In genomic region chr10:31739146-31739545, GRCh38 we compare ENCODE assay signal across 19 cellular contexts.
A peak's percentile ranks its signal among the peaks of the same experiment; 100 is the strongest.
DNase-seq lines count a peak whose midpoint lies in the region; ATAC-seq and TF ChIP-seq lines count a peak whose summit lies in the region.
"Had no signal": no experiment of that assay in that cellular context is flagged by ENCODE, and none has a peak within 500 bp of the region (broad histone marks: within the 10 kb centered on the region; RNA-seq: fewer than 3 reads in every experiment).

No MANE protein-coding gene starts in this region.

- POLR2A ChIA-PET in HCT116 (lab: Charles Lee): interaction anchor here (0.6 kb wide), 1 partner anchor 15 kb away, joined by 4 read pairs; no protein-coding TSS in a partner anchor

- DNase-seq in AG10803 (ENCODE audit: low read depth) (peak; percentile 49), HCT116 (ENCODE audit: low read depth, low spot score) (no peak), chondrocyte (ENCODE audit: low spot score) (no peak), osteocyte (ENCODE audit: extremely low spot score, unreplicated experiment) (no peak), NCI-H2081 (lab: John Stamatoyannopoulos, UW) (no peak)
- no peak for DNase-seq in activated naive CD8-positive, alpha-beta T cell treated with anti-CD3 and anti-CD28 coated beads for 36 hours
- DNase-seq: AML-193, DMS79 treated with DMSO at 0.1 percent for 48 hours, H9, KBM-7, NCI-H1417, NCI-H187, NCI-H524, NCI-H82, OCI-M1, SIG-M5 had no signal

- H3K9ac ChIP-seq in HCT116 (ENCODE audit: low read length): no peak overlapping the region

- CTCF ChIA-PET in HCT116 (lab: Charles Lee): no interaction called here

- RAD21 ChIA-PET in HCT116 (lab: Charles Lee; ENCODE audit: low non-redundant PET in 1 of 2, low total read pairs in 2 of 2, uncharacterized antibody in 2 of 2, unreplicated experiment in 2 of 2): no interaction called here

- TF ChIP-seq POLR2A in HCT116 (IDR thresholded peaks at IDR 0.05; ENCODE audit: borderline replicate concordance, extremely low read depth, insufficient read depth, insufficient read length): no peak

- H3K9me2 ChIP-seq in HCT116 (ENCODE audit: insufficient read depth): no peaks in the 10 kb centered on the region

- H3K4me3 ChIP-seq in AG10803 (ENCODE audit: low read length) (no peak overlapping the region), HCT116 (replicated peaks in 1 of 2; ENCODE audit: low read depth in 1 of 2, low read length in 2 of 2) (no peak overlapping the region)

- ATAC-seq in HCT116 (no peak), GM21390 (IDR thresholded peaks at IDR 0.05; ENCODE audit: unreplicated experiment) (no peak)
- ATAC-seq in stimulated activated memory B cell treated with anti-CD40 and anti-IgM and Interleukin-4, amounts not matched to agents 10 μg/mL and 1 μg/mL and 100 μg/mL, for 72 hours: no peak

- no peak overlapping the region for H3K27ac ChIP-seq in HCT116 (ENCODE audit: low read depth, low read length)
- H3K27ac ChIP-seq: C4-2B had no signal

- peaks cover 3 to 17% of the 10 kb centered on the region in 2 experiments; a peak in 3 of 4 replicates for H3K4me1 ChIP-seq in HCT116 (ENCODE audit: control insufficient read depth in 1 of 2, insufficient read depth in 2 of 2, low read length in 2 of 2)

- H3K27ac Mint-ChIP-seq in chondrocyte (ENCODE audit: unreplicated experiment) (peak overlapping the region; percentile 34), osteocyte (ENCODE audit: unreplicated experiment) (peak overlapping the region; percentile 65)
- H3K27ac Mint-ChIP-seq in activated naive CD8-positive, alpha-beta T cell treated with anti-CD3 and anti-CD28 coated beads for 36 hours: no peak overlapping the region
- H3K27ac Mint-ChIP-seq in stimulated activated memory B cell treated with anti-CD40 and anti-IgM and Interleukin-4, amounts not matched to agents 10 μg/mL and 1 μg/mL and 100 μg/mL, for 72 hours: no peak overlapping the region
- H3K27ac Mint-ChIP-seq: H9 had no signal

- intact Hi-C loops in HCT116 (cut with micrococcal nuclease): no loop called here

- H3K4me3 Mint-ChIP-seq in chondrocyte (ENCODE audit: unreplicated experiment) (no peak overlapping the region), osteocyte (ENCODE audit: unreplicated experiment) (no peak overlapping the region)
- no peak overlapping the region for H3K4me3 Mint-ChIP-seq in activated naive CD8-positive, alpha-beta T cell treated with anti-CD3 and anti-CD28 coated beads for 36 hours
- H3K4me3 Mint-ChIP-seq in stimulated activated memory B cell treated with anti-CD40 and anti-IgM and Interleukin-4, amounts not matched to agents 10 μg/mL and 1 μg/mL and 100 μg/mL, for 72 hours: no peak overlapping the region
- H3K4me3 Mint-ChIP-seq: H9 had no signal

- no peaks in the 10 kb centered on the region for H3K79me2 ChIP-seq in HCT116 (ENCODE audit: insufficient read depth, low read length)

- H3K9me3 Mint-ChIP-seq in chondrocyte (ENCODE audit: low read depth) (peaks cover 7% of the 10 kb centered on the region), osteocyte (ENCODE audit: unreplicated experiment) (peaks cover 8% of the 10 kb centered on the region)
- peaks cover 9% of the 10 kb centered on the region for H3K9me3 Mint-ChIP-seq in activated naive CD8-positive, alpha-beta T cell treated with anti-CD3 and anti-CD28 coated beads for 36 hours
- peaks cover 3% of the 10 kb centered on the region for H3K9me3 Mint-ChIP-seq in stimulated activated memory B cell treated with anti-CD40 and anti-IgM and Interleukin-4, amounts not matched to agents 10 μg/mL and 1 μg/mL and 100 μg/mL, for 72 hours

- no peaks in the 10 kb centered on the region for H3K36me3 Mint-ChIP-seq in chondrocyte (ENCODE audit: low read depth)
- H3K36me3 Mint-ChIP-seq in osteocyte (ENCODE audit: unreplicated experiment): peaks cover 2% of the 10 kb centered on the region
- H3K36me3 Mint-ChIP-seq in activated naive CD8-positive, alpha-beta T cell treated with anti-CD3 and anti-CD28 coated beads for 36 hours: no peaks in the 10 kb centered on the region
- H3K36me3 Mint-ChIP-seq in stimulated activated memory B cell treated with anti-CD40 and anti-IgM and Interleukin-4, amounts not matched to agents 10 μg/mL and 1 μg/mL and 100 μg/mL, for 72 hours: peaks cover 4% of the 10 kb centered on the region

- H4K20me1 ChIP-seq in HCT116 (ENCODE audit: insufficient read depth): no peaks in the 10 kb centered on the region

- H3K4me2 ChIP-seq in HCT116 (ENCODE audit: low read length): peak overlapping the region; percentile 42; the same call in 1 of the 2 replicates

- H3K27me3 Mint-ChIP-seq in chondrocyte (ENCODE audit: low read depth) (no peaks in the 10 kb centered on the region), osteocyte (ENCODE audit: unreplicated experiment) (no peaks in the 10 kb centered on the region)
- no peaks in the 10 kb centered on the region for H3K27me3 Mint-ChIP-seq in activated naive CD8-positive, alpha-beta T cell treated with anti-CD3 and anti-CD28 coated beads for 36 hours
- no peaks in the 10 kb centered on the region for H3K27me3 Mint-ChIP-seq in stimulated activated memory B cell treated with anti-CD40 and anti-IgM and Interleukin-4, amounts not matched to agents 10 μg/mL and 1 μg/mL and 100 μg/mL, for 72 hours

- no peaks in the 10 kb centered on the region for H3K9me3 ChIP-seq in HCT116 (ENCODE audit: control insufficient read depth in 1 of 2, insufficient read depth in 1 of 2, low read depth in 1 of 2, low read length in 2 of 2)

- H2AFZ ChIP-seq in HCT116 (ENCODE audit: low read depth, low read length, poor library complexity, severe bottlenecking): no peak overlapping the region

- H3K4me1 Mint-ChIP-seq in chondrocyte (ENCODE audit: low read depth) (peaks cover 24% of the 10 kb centered on the region), osteocyte (ENCODE audit: unreplicated experiment) (peaks cover 27% of the 10 kb centered on the region)
- peaks cover 4% of the 10 kb centered on the region for H3K4me1 Mint-ChIP-seq in activated naive CD8-positive, alpha-beta T cell treated with anti-CD3 and anti-CD28 coated beads for 36 hours
- no peaks in the 10 kb centered on the region for H3K4me1 Mint-ChIP-seq in stimulated activated memory B cell treated with anti-CD40 and anti-IgM and Interleukin-4, amounts not matched to agents 10 μg/mL and 1 μg/mL and 100 μg/mL, for 72 hours
- H3K4me1 Mint-ChIP-seq: H9 had no signal

- BruUV-seq in HCT116 (replicated peaks; lab: Mats Ljungman, UMichigan): no TSS peak

- H3K36me3 ChIP-seq in HCT116 (ENCODE audit: control insufficient read depth in 1 of 2, insufficient read depth in 2 of 2, low read length in 2 of 2): no peaks in the 10 kb centered on the region

- TF ChIP-seq CTCF in AG10803 (conservative IDR thresholded peaks at IDR 0.05; ENCODE audit: low read length): no peak
- TF ChIP-seq CTCF in HCT116 (IDR thresholded peaks at IDR 0.05 in 2 of 3, conservative IDR thresholded peaks at IDR 0.05 in 1 of 3; ENCODE audit: borderline replicate concordance in 1 of 3, insufficient read depth in 1 of 3, low read depth in 2 of 3, low read length in 2 of 3): no peak
- no peak for TF ChIP-seq CTCF in chondrocyte (IDR thresholded peaks at IDR 0.05)
- no peak for TF ChIP-seq CTCF in osteocyte (IDR thresholded peaks at IDR 0.05)

- no peaks in the 10 kb centered on the region for H3K27me3 ChIP-seq in HCT116 (ENCODE audit: insufficient read depth, low read length)

- TF ChIP-seq RAD21 in HCT116 (IDR thresholded peaks at IDR 0.05; ENCODE audit: low read depth): no peak

TF ChIP-seq in HCT116, 20 proteins besides CTCF, POLR2A, EP300 and RAD21:
- TF ChIP-seq TCF7L2 (IDR thresholded peaks at IDR 0.05; ENCODE audit: borderline replicate concordance, extremely low read depth, insufficient read depth, insufficient read length) (no peak), ATF3 (IDR thresholded peaks at IDR 0.05) (no peak), SRF (IDR thresholded peaks at IDR 0.05; ENCODE audit: low read depth) (no peak), CEBPB (IDR thresholded peaks at IDR 0.05; ENCODE audit: low read depth) (no peak), YY1 (IDR thresholded peaks at IDR 0.05; ENCODE audit: extremely low read depth, insufficient replicate concordance, low read depth, low read length) (no peak)
TF ChIP-seq in HCT116: peak in this region for 0.

Comparison
In these comparisons a context has a peak if more than half of its experiments do, and no peak if none do; other contexts are left out.
1. H3K27ac Mint-ChIP-seq: peak in chondrocyte (single experiment) and osteocyte (single experiment); none in activated naive CD8-positive, alpha-beta T cell treated with anti-CD3 and anti-CD28 coated beads for 36 hours (single experiment) and stimulated activated memory B cell treated with anti-CD40 and anti-IgM and Interleukin-4, amounts not matched to agents 10 μg/mL and 1 μg/mL and 100 μg/mL, for 72 hours (single experiment).